12 cellular contexts compared by ENCODE assay signal in genomic region chr10:121449457-121450045, GRCh38.
DNase-seq lines count a peak whose midpoint lies in the region; ATAC-seq and FAIRE-seq lines count a peak whose summit lies in the region.
"Had no signal": no experiment of that assay in that cellular context is flagged by ENCODE, and none has a peak within 500 bp of the region (broad histone marks: within the 10 kb centered on the region; RNA-seq: fewer than 3 reads in every experiment).

No MANE protein-coding gene starts in this region.

- H3K9me3 ChIP-seq in trophoblast cell (ENCODE audit: insufficient read depth, low read depth, low read length) = peaks cover 2% of the 10 kb centered on the region

- no peak overlapping the region for H2AK5ac ChIP-seq in trophoblast cell (ENCODE audit: low read length)

- H3K79me2 ChIP-seq in trophoblast cell (ENCODE audit: control insufficient read depth, insufficient read depth, low read length, poor library complexity) = no peaks in the 10 kb centered on the region

- H2AFZ ChIP-seq in trophoblast cell (ENCODE audit: insufficient read depth, low read length, poor library complexity) = no peak overlapping the region

- no CpG with 5 or more reads among the region's 5 CpGs for WGBS in trophoblast cell (ENCODE audit: extremely low coverage, insufficient coverage, insufficient read length)

- no peak overlapping the region for H4K91ac ChIP-seq in trophoblast cell (ENCODE audit: low read depth, low read length)

- no peaks in the 10 kb centered on the region for H3K4me1 ChIP-seq in trophoblast cell (ENCODE audit: control insufficient read depth in 1 of 2, insufficient read depth in 2 of 2, low read length in 2 of 2)

- H4K12ac ChIP-seq in trophoblast cell (ENCODE audit: low read depth, low read length) = no peak overlapping the region

- no peak for FAIRE-seq in urothelium cell line (lab: Jason Lieb, UNC)
- FAIRE-seq: islet of Langerhans, TTC549 had no signal

- peak; percentile 66 for DNase-seq in kidney glomerular epithelial cell (lab: John Stamatoyannopoulos, UW)
- DNase-seq in urothelium cell line (ENCODE audit: low spot score) = no peak
- DNase-seq in SHP77 treated with DMSO at 0.1 percent for 48 hours (lab: John Stamatoyannopoulos, UW) = no peak
- DNase-seq in NCI-H2081 (lab: John Stamatoyannopoulos, UW) = no peak
- no peak for DNase-seq in trophoblast cell
- DNase-seq: natural killer cell, NCI-H446 treated with DMSO at 0.1 percent for 48 hours had no signal

- H3K23ac ChIP-seq in trophoblast cell (ENCODE audit: low read length) = no peak overlapping the region

- H3K36me3 ChIP-seq in trophoblast cell (ENCODE audit: control insufficient read depth in 1 of 2, insufficient read depth in 2 of 2, low read length in 2 of 2) = no peaks in the 10 kb centered on the region

- no peak overlapping the region for H3K4me3 ChIP-seq in trophoblast cell (ENCODE audit: low read depth, low read length)

- no peaks in the 10 kb centered on the region for H3K27me3 ChIP-seq in trophoblast cell (ENCODE audit: insufficient read depth, low read length)

- H2BK5ac ChIP-seq in trophoblast cell (ENCODE audit: low read depth, low read length, poor library complexity) = no peak overlapping the region

- H3K4ac ChIP-seq in trophoblast cell (ENCODE audit: low read depth, low read length) = no peak overlapping the region

- H3K27ac ChIP-seq in trophoblast cell (ENCODE audit: low read depth, low read length) = no peak overlapping the region

- no peak overlapping the region for H3K9ac ChIP-seq in trophoblast cell (ENCODE audit: low read length)

- no peak overlapping the region for H3K4me2 ChIP-seq in trophoblast cell (ENCODE audit: low read length)

- ATAC-seq in GM18517 (IDR thresholded peaks at IDR 0.05; ENCODE audit: unreplicated experiment) (peak; percentile 14), GM21576 (IDR thresholded peaks at IDR 0.05; ENCODE audit: unreplicated experiment) (peak; percentile 20), HG03135 (IDR thresholded peaks at IDR 0.05; ENCODE audit: unreplicated experiment) (peak; percentile 33)
- ATAC-seq: natural killer cell had no signal

- H4K8ac ChIP-seq in trophoblast cell (ENCODE audit: low read depth, low read length) = no peak overlapping the region

- H2BK12ac ChIP-seq in trophoblast cell (ENCODE audit: low read length) = no peak overlapping the region

- no peaks in the 10 kb centered on the region for H3K79me1 ChIP-seq in trophoblast cell (ENCODE audit: low read length)

- no peak overlapping the region for H2BK120ac ChIP-seq in trophoblast cell (ENCODE audit: insufficient read depth, low read length, poor library complexity)

- H3K14ac ChIP-seq in trophoblast cell (ENCODE audit: low read length) = no peak overlapping the region

- H3K18ac ChIP-seq in trophoblast cell (ENCODE audit: low read length) = no peak overlapping the region
